ENCODE assay signal across 9 cellular contexts in the genomic region with DNA sequence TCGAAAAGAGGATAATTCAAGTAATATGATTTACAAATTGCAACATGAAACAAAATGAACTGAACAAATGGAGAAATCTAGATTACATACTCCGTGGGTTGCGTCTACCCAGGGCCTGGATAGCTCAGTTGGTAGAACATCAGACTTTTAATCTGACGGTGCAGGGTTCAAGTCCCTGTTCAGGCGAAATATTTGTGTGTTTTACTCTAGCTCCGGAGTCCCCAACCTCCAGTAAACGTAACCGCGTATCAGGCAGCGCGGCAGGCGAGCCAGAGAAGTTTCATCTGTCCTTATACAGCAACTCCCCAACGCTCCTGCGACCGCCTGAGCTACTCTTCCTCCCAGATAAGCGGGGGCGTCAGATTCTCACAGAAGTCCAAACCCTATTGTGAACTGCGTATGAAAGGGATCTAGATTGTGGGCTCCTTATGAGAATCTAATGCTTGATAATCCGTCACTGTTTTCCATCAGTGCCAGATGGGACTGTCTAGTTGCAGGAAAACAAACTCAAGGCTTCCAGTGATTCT.
DNase-seq lines count a peak whose midpoint lies in the region; ATAC-seq and TF ChIP-seq lines count a peak whose summit lies in the region.
"Had no signal": no experiment of that assay in that cellular context is flagged by ENCODE, and none has a peak within 500 bp of the region (broad histone marks: within the 10 kb centered on the region; RNA-seq: fewer than 3 reads in every experiment).

No MANE protein-coding gene starts in this region.

- peak overlapping the region; percentile 53 for H3K4me3 Mint-ChIP-seq in endodermal cell
- no peak overlapping the region for H3K4me3 Mint-ChIP-seq in activated CD4-positive, alpha-beta memory T cell treated with anti-CD3 and anti-CD28 coated beads for 36 hours
- H3K4me3 Mint-ChIP-seq: activated naive CD8-positive, alpha-beta T cell had no signal

- ATAC-seq in heart left ventricle = no peak

- no peak overlapping the region for H3K9ac ChIP-seq in endodermal cell (ENCODE audit: extremely low read depth, low read length, poor library complexity, severe bottlenecking)

- no peaks in the 10 kb centered on the region for H3K9me3 ChIP-seq in cardiac muscle cell (ENCODE audit: low read depth)
- H3K9me3 ChIP-seq in heart left ventricle = peaks cover 0 to 24% (median 10%) of the 10 kb centered on the region in 12 donors
- peaks cover 17% of the 10 kb centered on the region for H3K9me3 ChIP-seq in endodermal cell (ENCODE audit: control insufficient read depth, low read length)
- H3K9me3 ChIP-seq in testis = no peaks in the 10 kb centered on the region
- peaks cover 0 to 14% (median 5%) of the 10 kb centered on the region in 3 donors for H3K9me3 ChIP-seq in tibial artery

- POLR2A ChIA-PET in activated CD4-positive, alpha-beta memory T cell treated with anti-CD3 and anti-CD28 coated beads for 36 hours (lab: Charles Lee) = no interaction called here

- WGBS in heart left ventricle, 4 donors = 3 to 5% (median 5%) methylated on average over 19 of the region's 19 CpGs
- WGBS in endodermal cell (ENCODE audit: insufficient coverage in 1 of 2, insufficient read length in 1 of 2), 2 experiments = 3% methylated on average over 5 to 19 of the region's 19 CpGs
- WGBS in testis, 2 donors = 8 to 13% methylated on average over 19 of the region's 19 CpGs

- TF ChIP-seq CTCF in cardiac muscle cell (IDR thresholded peaks at IDR 0.05; ENCODE audit: low read depth, low read length) = no peak
- TF ChIP-seq CTCF in heart left ventricle (IDR thresholded peaks at IDR 0.05) = no peak
- no peak for TF ChIP-seq CTCF in endodermal cell (conservative IDR thresholded peaks at IDR 0.05)
- no peak for TF ChIP-seq CTCF in testis (IDR thresholded peaks at IDR 0.05)
- no peak for TF ChIP-seq CTCF in tibial artery (IDR thresholded peaks at IDR 0.05)

- H3K27me3 ChIP-seq in cardiac muscle cell (peaks cover 53% of the 10 kb centered on the region), heart left ventricle (peaks cover 0 to 83% (median 32%) of the 10 kb centered on the region in 9 donors), endodermal cell (ENCODE audit: control insufficient read depth, insufficient read depth, low read length, poor library complexity, severe bottlenecking) (peaks cover 34% of the 10 kb centered on the region), testis (no peaks in the 10 kb centered on the region), tibial artery (peaks cover 0 to 5% of the 10 kb centered on the region in 2 donors)

- peak; percentile 53 to 60 for DNase-seq in cardiac muscle cell (ENCODE audit: low read depth in 1 of 2, low spot score in 1 of 2)
- no peak for DNase-seq in heart left ventricle
- peak; percentile 93 for DNase-seq in NCI-H82 (lab: John Stamatoyannopoulos, UW)
- peak; percentile 94 for DNase-seq in endodermal cell
- DNase-seq in testis = peak; percentile 29
- DNase-seq in tibial artery = no peak
- no peak for DNase-seq in activated effector memory CD4-positive, alpha-beta T cell treated with Interleukin-2 at 50 U/mL for 16 hours
- DNase-seq in activated CD4-positive, alpha-beta memory T cell treated with anti-CD3 and anti-CD28 coated beads for 36 hours = no peak

- peaks cover 59% of the 10 kb centered on the region for H3K27me3 Mint-ChIP-seq in endodermal cell (ENCODE audit: insufficient read depth)
- H3K27me3 Mint-ChIP-seq in activated CD4-positive, alpha-beta memory T cell treated with anti-CD3 and anti-CD28 coated beads for 36 hours = peaks cover 53% of the 10 kb centered on the region

- H3K27ac ChIP-seq in cardiac muscle cell (no peak overlapping the region), heart left ventricle (no peak overlapping the region), endodermal cell (ENCODE audit: low read depth, low read length) (no peak overlapping the region), testis (no peak overlapping the region), tibial artery (no peak overlapping the region)

- intact Hi-C loops in heart left ventricle (cut with DNase I) = loop anchor here in 1 of 10 donors (10.0 kb wide), 1 partner anchor 47 kb away; no protein-coding TSS in a partner anchor
- intact Hi-C loops in testis (cut with DNase I; ENCODE audit: low total_unique reads) = no loop called here
- intact Hi-C loops in tibial artery (cut with DNase I; ENCODE audit: low total_unique reads) = no loop called here
- intact Hi-C loops in activated CD4-positive, alpha-beta memory T cell treated with anti-CD3 and anti-CD28 coated beads for 36 hours (cut with micrococcal nuclease) = no loop called here

- peaks cover 5% of the 10 kb centered on the region for H3K36me3 Mint-ChIP-seq in endodermal cell (ENCODE audit: low read depth)
- peaks cover 7% of the 10 kb centered on the region for H3K36me3 Mint-ChIP-seq in activated CD4-positive, alpha-beta memory T cell treated with anti-CD3 and anti-CD28 coated beads for 36 hours

- peaks cover 21% of the 10 kb centered on the region for H3K4me1 Mint-ChIP-seq in endodermal cell
- no peaks in the 10 kb centered on the region for H3K4me1 Mint-ChIP-seq in activated CD4-positive, alpha-beta memory T cell treated with anti-CD3 and anti-CD28 coated beads for 36 hours (ENCODE audit: low read depth)

- H3K4me3 ChIP-seq in cardiac muscle cell (peak overlapping the region; percentile 6), heart left ventricle (no peak overlapping the region), endodermal cell (ENCODE audit: low read length) (peak overlapping the region; percentile 76), testis (no peak overlapping the region), tibial artery (no peak overlapping the region)

- peaks cover 17% of the 10 kb centered on the region for H3K9me3 Mint-ChIP-seq in endodermal cell
- H3K9me3 Mint-ChIP-seq in activated CD4-positive, alpha-beta memory T cell treated with anti-CD3 and anti-CD28 coated beads for 36 hours = peaks cover 13% of the 10 kb centered on the region

- H3K36me3 ChIP-seq in cardiac muscle cell = no peaks in the 10 kb centered on the region
- H3K36me3 ChIP-seq in heart left ventricle = no peaks in the 10 kb centered on the region
- no peaks in the 10 kb centered on the region for H3K36me3 ChIP-seq in endodermal cell (ENCODE audit: control insufficient read depth, insufficient read depth, low read length)
- H3K36me3 ChIP-seq in testis (ENCODE audit: low read depth, missing control alignments) = no peaks in the 10 kb centered on the region
- H3K36me3 ChIP-seq in tibial artery = no peaks in the 10 kb centered on the region

- TF ChIP-seq POLR2A in heart left ventricle (IDR thresholded peaks at IDR 0.05) (no peak), testis (IDR thresholded peaks at IDR 0.05) (no peak)

- CTCF ChIA-PET in activated CD4-positive, alpha-beta memory T cell treated with anti-CD3 and anti-CD28 coated beads for 36 hours (lab: Charles Lee) = no interaction called here

- no peak overlapping the region for H3K27ac Mint-ChIP-seq in endodermal cell
- H3K27ac Mint-ChIP-seq in activated CD4-positive, alpha-beta memory T cell treated with anti-CD3 and anti-CD28 coated beads for 36 hours = no peak overlapping the region
- H3K27ac Mint-ChIP-seq: activated naive CD8-positive, alpha-beta T cell had no signal

- H3K4me1 ChIP-seq in cardiac muscle cell (ENCODE audit: low read depth) (peaks cover 1% of the 10 kb centered on the region), heart left ventricle (no peaks in the 10 kb centered on the region), endodermal cell (ENCODE audit: control insufficient read depth, insufficient read depth, low read length) (no peaks in the 10 kb centered on the region), testis (no peaks in the 10 kb centered on the region), tibial artery (no peaks in the 10 kb centered on the region)

Comparison
In these comparisons a context has a peak if more than half of its experiments do, and no peak if none do; other contexts are left out.
1. DNase-seq: peak in cardiac muscle cell (2 of 2), NCI-H82 (single experiment), endodermal cell (single experiment) and testis (single experiment); none in heart left ventricle (0 of 5), tibial artery (0 of 2), activated effector memory CD4-positive, alpha-beta T cell treated with Interleukin-2 at 50 U/mL for 16 hours (single experiment) and activated CD4-positive, alpha-beta memory T cell treated with anti-CD3 and anti-CD28 coated beads for 36 hours (single experiment).
2. H3K4me3 ChIP-seq: peak in cardiac muscle cell (single experiment) and endodermal cell (single experiment); none in heart left ventricle (0 of 12), testis (0 of 2) and tibial artery (0 of 2).